Comparison of ENCODE assay signal across 8 cellular contexts in genomic region chr1:110084226-110085078, GRCh38. TPM values are rescaled to one million over a fixed set of nuclear protein-coding genes. Genes with fewer than 3 reads are reported as not detected.
DNase-seq lines count a peak whose midpoint lies in the region; ATAC-seq, FAIRE-seq and TF ChIP-seq lines count a peak whose summit lies in the region.

No MANE protein-coding gene starts in this region.

- no peaks in the 10 kb centered on the region for H3K79me1 ChIP-seq in H1 (ENCODE audit: low read depth, low read length)
- H3K79me1 ChIP-seq in mesenchymal stem cell (replicated peaks; ENCODE audit: low read length, poor library complexity, severe bottlenecking): no peaks in the 10 kb centered on the region

- H3K23ac ChIP-seq in H1 (ENCODE audit: insufficient read length) (no peak overlapping the region), mesenchymal stem cell (ENCODE audit: low read length in 2 of 2) (peak overlapping the region; percentile 84 to 97)

- H3K56ac ChIP-seq in H1 (replicated peaks; ENCODE audit: insufficient read length, low read depth, low read length): no peak overlapping the region

- H4K20me1 ChIP-seq in H1 (replicated peaks in 1 of 2; ENCODE audit: control insufficient read depth in 1 of 2, insufficient read depth in 2 of 2, low read length in 2 of 2): peaks cover 2 to 7% of the 10 kb centered on the region in 2 experiments

- H3K9ac ChIP-seq in H1 (replicated peaks in 1 of 4; ENCODE audit: extremely low read depth in 1 of 4, low read depth in 3 of 4, low read length in 3 of 4) (no peak overlapping the region; a peak in 1 of 7 replicates), mesenchymal stem cell (ENCODE audit: low read length) (peak overlapping the region; percentile 74)

- H2BK15ac ChIP-seq in H1 (ENCODE audit: low read length): no peak overlapping the region; the same call in 1 of the 2 replicates
- H2BK15ac ChIP-seq in mesenchymal stem cell (ENCODE audit: low read depth, poor library complexity, severe bottlenecking): no peak overlapping the region

- H4K91ac ChIP-seq in H1 (replicated peaks; ENCODE audit: insufficient read length, low read length) (no peak overlapping the region), mesenchymal stem cell (ENCODE audit: low read length) (no peak overlapping the region)

- H3K27ac ChIP-seq in RWPE2 (ENCODE audit: poor library complexity, severe bottlenecking) (no peak overlapping the region), H1 (ENCODE audit: low read depth, low read length) (no peak overlapping the region), mesenchymal stem cell (ENCODE audit: low read length, poor library complexity, severe bottlenecking) (no peak overlapping the region), testis (peak overlapping the region; percentile 47 to 79)

- WGBS in H1 (ENCODE audit: extremely low coverage in 1 of 2, insufficient coverage in 1 of 2, insufficient read length in 1 of 2, insufficient replicate concordance in 2 of 2, low coverage in 1 of 2, low lambda C conversion rate in 2 of 2, missing lambda C conversion rate in 1 of 2), 2 experiments: 4% methylated on average over 70 of the region's 72 CpGs; no CpG with 5 or more reads in 1 of the 2 experiments
- WGBS in mesenchymal stem cell: 3% methylated on average over 72 of the region's 72 CpGs
- WGBS in testis, 2 donors: 6 to 13% methylated on average over 22 to 72 of the region's 72 CpGs

- POLR2A ChIA-PET in H1 (lab: Charles Lee; ENCODE audit: partially characterized antibody): interaction anchor here (2.5 kb wide), 1 partner anchor 13 kb away, joined by 11 read pairs; the partner anchor contains the start of gene ALX3

- in situ Hi-C loops in GM13976 (cut with MboI; ENCODE audit: low sequenced_read_pairs, unreplicated experiment): no loop called here

- TF ChIP-seq POLR2A in H1 (IDR thresholded peaks at IDR 0.05; ENCODE audit: control extremely low read depth in 1 of 2, low read depth in 2 of 2, low read length in 2 of 2) (no peak), testis (IDR thresholded peaks at IDR 0.05) (no peak)

- H2BK20ac ChIP-seq in H1 (ENCODE audit: low read length): no peak overlapping the region

- H4K5ac ChIP-seq in H1 (ENCODE audit: insufficient read length, low read depth, low read length): no peak overlapping the region

- no peak overlapping the region for H2BK5ac ChIP-seq in H1 (ENCODE audit: low read depth, low read length)
- H2BK5ac ChIP-seq in mesenchymal stem cell (ENCODE audit: low read depth, low read length, poor library complexity, severe bottlenecking): no peak overlapping the region

- no peak for TF ChIP-seq RAD21 in H1 (IDR thresholded peaks at IDR 0.05 in 1 of 2, conservative IDR thresholded peaks at IDR 0.05 in 1 of 2; ENCODE audit: low read depth in 2 of 2, low read length in 2 of 2)

- CTCF ChIA-PET in H1 (lab: Charles Lee; ENCODE audit: partially characterized antibody): interaction anchor here (24.7 to 52.4 kb wide), 2 partner anchors 23 to 30 kb away, joined by 845 to 1450 read pairs; partner anchors contain the start of genes ALX3, STRIP1 and UBL4B

- H3K36me3 ChIP-seq in RWPE2 (ENCODE audit: low read depth) (no peaks in the 10 kb centered on the region), H1 (ENCODE audit: control insufficient read depth in 2 of 4, insufficient read depth in 4 of 4, low read length in 3 of 4) (peaks cover 0 to 7% (median 0%) of the 10 kb centered on the region in 4 experiments; a peak in 1 of 8 replicates), mesenchymal stem cell (ENCODE audit: control insufficient read depth in 1 of 2, insufficient read depth in 2 of 2, low read depth in 1 of 2, low read length in 2 of 2) (no peaks in the 10 kb centered on the region), testis (ENCODE audit: low read depth, missing control alignments) (no peaks in the 10 kb centered on the region)

- H3K23me2 ChIP-seq in H1 (ENCODE audit: low read depth, low read length): peaks cover 8% of the 10 kb centered on the region; the same call in 1 of the 2 replicates

- no peak for FAIRE-seq in H1 (lab: Jason Lieb, UNC)

- H2BK12ac ChIP-seq in H1 (ENCODE audit: low read depth, low read length) (no peak overlapping the region), mesenchymal stem cell (ENCODE audit: low read length in 2 of 2) (no peak overlapping the region)

- TF ChIP-seq CTCF in GM13976 (IDR thresholded peaks at IDR 0.05; ENCODE audit: borderline replicate concordance, control extremely low read depth, extremely low read depth, insufficient read depth, missing control alignments): no peak
- TF ChIP-seq CTCF in RWPE2 (IDR thresholded peaks at IDR 0.05; ENCODE audit: poor library complexity, severe bottlenecking): no peak
- TF ChIP-seq CTCF in H1 (IDR thresholded peaks at IDR 0.05; ENCODE audit: control extremely low read depth in 1 of 3, insufficient read depth in 1 of 3, low read depth in 1 of 3, low read length in 3 of 3): no peak
- no peak for TF ChIP-seq CTCF in testis (IDR thresholded peaks at IDR 0.05)

- H2BK120ac ChIP-seq in H1 (replicated peaks; ENCODE audit: low read depth, low read length) (no peak overlapping the region), mesenchymal stem cell (ENCODE audit: low read depth, low read length) (no peak overlapping the region)

- H4K8ac ChIP-seq in H1 (ENCODE audit: extremely low read depth, insufficient read depth, low read length): peak overlapping the region; percentile 82; the same call in 1 of the 2 replicates
- H4K8ac ChIP-seq in mesenchymal stem cell (ENCODE audit: low read length): no peak overlapping the region

- 0 out of 3 replicates have a peak, but pooled peaks have one; percentile 8 for ATAC-seq in RWPE2 (ENCODE audit: low read depth)
- no peak for ATAC-seq in GM21390 (IDR thresholded peaks at IDR 0.05; ENCODE audit: unreplicated experiment)
- ATAC-seq in GM19455 (IDR thresholded peaks at IDR 0.05; ENCODE audit: unreplicated experiment): no peak

- H3K4me2 ChIP-seq in H1 (ENCODE audit: insufficient read depth in 1 of 2, low read depth in 2 of 2, low read length in 2 of 2): peak overlapping the region; percentile 81 to 87
- H3K4me2 ChIP-seq in mesenchymal stem cell (ENCODE audit: low read length, poor library complexity, severe bottlenecking): peak overlapping the region; percentile 76

- H3K4me1 ChIP-seq in RWPE2 (ENCODE audit: insufficient read depth, poor library complexity, severe bottlenecking) (no peaks in the 10 kb centered on the region), H1 (replicated peaks in 1 of 4; ENCODE audit: control insufficient read depth in 3 of 4, insufficient read depth in 4 of 4, low read length in 3 of 4) (peaks cover 0 to 16% (median 9%) of the 10 kb centered on the region in 4 experiments; a peak in 6 of 7 replicates), mesenchymal stem cell (ENCODE audit: control insufficient read depth, insufficient read depth, low read depth, low read length) (peaks cover 9% of the 10 kb centered on the region), testis (peaks cover 19% of the 10 kb centered on the region)

- no peak overlapping the region for H3K14ac ChIP-seq in H1 (ENCODE audit: insufficient read length)
- no peak overlapping the region for H3K14ac ChIP-seq in mesenchymal stem cell (ENCODE audit: low read length in 2 of 2)

- H3K4ac ChIP-seq in H1 (replicated peaks; ENCODE audit: insufficient read length, low read depth, low read length) (no peak overlapping the region), mesenchymal stem cell (ENCODE audit: low read depth in 1 of 2, low read length in 2 of 2) (no peak overlapping the region)

- no peak for TF ChIP-seq EP300 in H1 (IDR thresholded peaks at IDR 0.05; ENCODE audit: borderline replicate concordance in 1 of 2, low read depth in 2 of 2, low read length in 2 of 2)

- H3K9me3 ChIP-seq in RWPE2 (ENCODE audit: severe bottlenecking) (no peaks in the 10 kb centered on the region), H1 (ENCODE audit: insufficient read depth in 2 of 2, low read depth in 1 of 2, low read length in 1 of 2) (no peaks in the 10 kb centered on the region), mesenchymal stem cell (ENCODE audit: control insufficient read depth, low read length) (no peaks in the 10 kb centered on the region), testis (no peaks in the 10 kb centered on the region)

- no peak overlapping the region for H3K18ac ChIP-seq in H1 (ENCODE audit: extremely low read depth, low read length)
- H3K18ac ChIP-seq in mesenchymal stem cell (ENCODE audit: low read depth in 1 of 2, low read length in 2 of 2): no peak overlapping the region

- H3K27me3 ChIP-seq in RWPE2 (ENCODE audit: insufficient read depth, poor library complexity, severe bottlenecking) (peaks cover 56% of the 10 kb centered on the region), H1 (replicated peaks in 1 of 4; ENCODE audit: control insufficient read depth in 3 of 4, extremely low read depth in 1 of 4, insufficient read depth in 3 of 4, low read length in 3 of 4) (peaks cover 54 to 78% (median 65%) of the 10 kb centered on the region in 4 experiments), mesenchymal stem cell (ENCODE audit: control insufficient read depth in 1 of 2, insufficient read depth in 1 of 2, low read length in 2 of 2) (peaks cover 27 to 95% of the 10 kb centered on the region in 2 experiments), testis (no peaks in the 10 kb centered on the region)

- DNase-seq in GM13976 (ENCODE audit: low spot score) (peak; percentile 73), RWPE2 (ENCODE audit: low spot score) (no peak), H1 (ENCODE audit: low read depth in 1 of 2, low spot score in 2 of 2) (peak in 1 of 2 experiments; percentile 64), mesenchymal stem cell (peak; percentile 69), testis (peak; percentile 79), SKM-1 treated with dmso at 0.1 percent for 144 hours (lab: John Stamatoyannopoulos, UW; ENCODE audit: unreplicated experiment) (no peak)

- intact Hi-C loops in testis (cut with DNase I; ENCODE audit: low total_unique reads): no loop called here

- H3K4me3 ChIP-seq in RWPE2 (ENCODE audit: severe bottlenecking) (peak overlapping the region; percentile 6), H1 (ENCODE audit: extremely low read depth in 1 of 4, insufficient read depth in 2 of 4, low read depth in 3 of 4, low read length in 4 of 4) (peak overlapping the region; percentile 21 to 55 (median 34)), mesenchymal stem cell (ENCODE audit: insufficient read depth in 1 of 2, low read depth in 1 of 2, low read length in 2 of 2) (peak overlapping the region; percentile 41 to 80), testis (peak overlapping the region; percentile 65 to 66)

- no peaks in the 10 kb centered on the region for H3K79me2 ChIP-seq in H1 (ENCODE audit: control insufficient read depth in 1 of 2, insufficient read depth in 2 of 2, low read length in 2 of 2)

- H2AFZ ChIP-seq in H1 (ENCODE audit: low read length) (no peak overlapping the region), mesenchymal stem cell (ENCODE audit: low read depth, low read length) (peak overlapping the region; percentile 73)

- H2AK5ac ChIP-seq in H1 (ENCODE audit: low read depth, low read length): no peak overlapping the region
- no peak overlapping the region for H2AK5ac ChIP-seq in mesenchymal stem cell (ENCODE audit: low read length, severe bottlenecking)

RNA-seq across cellular contexts. Expression of gene ALX3, which starts 14.0 kb away (rescaled TPM):
- not detected in 2 replicates for total RNA-seq in H1 (2021; fragmentation: NEBNext Ultra II Directional; extraction: Animal tissue kit (Norgen Biotek cat#: 25700))
- 0.06 and 0.20 TPM in 2 replicates for polyA plus RNA-seq in H1 (2011; rRNA removed)
- 0.05 TPM for polyA plus RNA-seq in H1 (2011; cell fraction: cytosol; rRNA removed)
- polyA plus RNA-seq in H1 (2011; cell fraction: nucleus; rRNA removed): not detected
- 0.10 to 0.12 TPM in 2 of 4 replicates, not detected in the others for polyA plus RNA-seq in H1 (2012, experiment 1 of 2)
- not detected for polyA plus RNA-seq in H1 (2012, experiment 2 of 2)
- 0.02 TPM for polyA plus RNA-seq in H1 (2013, experiment 1 of 2)
- polyA plus RNA-seq in H1 (2013, experiment 2 of 2): 0.07 TPM
- polyA minus RNA-seq in H1 (2011; rRNA and poly(A)+ RNA removed): not detected in 2 replicates
- not detected for polyA minus RNA-seq in H1 (2011; cell fraction: cytosol; rRNA and poly(A)+ RNA removed)
- not detected for polyA minus RNA-seq in H1 (2011; cell fraction: nucleus; rRNA and poly(A)+ RNA removed)
- polyA plus RNA-seq in mesenchymal stem cell (2013, experiment 1 of 2): not detected
- not detected for polyA plus RNA-seq in mesenchymal stem cell (2013, experiment 2 of 2)
- total RNA-seq in testis: under 1 TPM; 0.31 to 0.79 TPM
- polyA plus RNA-seq in testis (ENCODE audit: insufficient read depth, low read depth, low replicate concordance): 0.49 TPM

RNA-seq across cellular contexts. Expression of gene UBL4B, which starts 27.8 kb away (rescaled TPM):
- total RNA-seq in H1 (2021; fragmentation: NEBNext Ultra II Directional; extraction: Animal tissue kit (Norgen Biotek cat#: 25700)): not detected in 2 replicates
- polyA plus RNA-seq in H1 (2011; rRNA removed) (0.06 and 0.11 TPM in 2 replicates), testis (ENCODE audit: insufficient read depth, low read depth, low replicate concordance) (105 TPM)
- 0.14 TPM for polyA plus RNA-seq in H1 (2011; cell fraction: cytosol; rRNA removed)
- polyA plus RNA-seq in H1 (2011; cell fraction: nucleus; rRNA removed): 0.14 TPM
- not detected in 4 replicates for polyA plus RNA-seq in H1 (2012, experiment 1 of 2)
- polyA plus RNA-seq in H1 (2012, experiment 2 of 2): not detected
- polyA plus RNA-seq in H1 (2013, experiment 1 of 2): not detected
- not detected for polyA plus RNA-seq in H1 (2013, experiment 2 of 2)
- polyA minus RNA-seq in H1 (2011; rRNA and poly(A)+ RNA removed): not detected in 2 replicates
- not detected for polyA minus RNA-seq in H1 (2011; cell fraction: cytosol; rRNA and poly(A)+ RNA removed)
- not detected for polyA minus RNA-seq in H1 (2011; cell fraction: nucleus; rRNA and poly(A)+ RNA removed)
- not detected for polyA plus RNA-seq in mesenchymal stem cell (2013, experiment 1 of 2)
- polyA plus RNA-seq in mesenchymal stem cell (2013, experiment 2 of 2): not detected
- total RNA-seq in testis: 10 to 100 TPM; 34.1 to 95.5 TPM

RNA-seq across cellular contexts. Expression of gene STRIP1, which starts 50.0 kb away (rescaled TPM):
- 45.1 and 45.6 TPM in 2 replicates for total RNA-seq in H1 (2021; fragmentation: NEBNext Ultra II Directional; extraction: Animal tissue kit (Norgen Biotek cat#: 25700))
- polyA plus RNA-seq in H1 (2011; rRNA removed) (21.3 and 23.7 TPM in 2 replicates), testis (ENCODE audit: insufficient read depth, low read depth, low replicate concordance) (49.9 TPM)
- 31.9 TPM for polyA plus RNA-seq in H1 (2011; cell fraction: cytosol; rRNA removed)
- 115 TPM for polyA plus RNA-seq in H1 (2011; cell fraction: nucleus; rRNA removed)
- 31.9 to 37.5 TPM (median 34.3 TPM) in 4 replicates for polyA plus RNA-seq in H1 (2012, experiment 1 of 2)
- polyA plus RNA-seq in H1 (2012, experiment 2 of 2): 15.7 TPM
- polyA plus RNA-seq in H1 (2013, experiment 1 of 2): 24.5 TPM
- polyA plus RNA-seq in H1 (2013, experiment 2 of 2): 23.5 TPM
- polyA minus RNA-seq in H1 (2011; rRNA and poly(A)+ RNA removed): 75.4 and 77.6 TPM in 2 replicates
- 26.4 TPM for polyA minus RNA-seq in H1 (2011; cell fraction: cytosol; rRNA and poly(A)+ RNA removed)
- 81.9 TPM for polyA minus RNA-seq in H1 (2011; cell fraction: nucleus; rRNA and poly(A)+ RNA removed)
- polyA plus RNA-seq in mesenchymal stem cell (2013, experiment 1 of 2): 19.9 TPM
- 19.7 TPM for polyA plus RNA-seq in mesenchymal stem cell (2013, experiment 2 of 2)
- 100 to 1,000 TPM in 1 of 2 donors, 10 to 100 TPM in 1; 85.8 to 103 TPM for total RNA-seq in testis

Comparison
In these comparisons a context has a peak if more than half of its experiments do, and no peak if none do; other contexts are left out.
1. DNase-seq: peak in GM13976 (single experiment), mesenchymal stem cell (single experiment) and testis (single experiment); none in RWPE2 (single experiment) and SKM-1 treated with dmso at 0.1 percent for 144 hours (single experiment).
2. H3K27ac ChIP-seq: peak in testis (2 of 2); none in RWPE2 (single experiment), H1 (single experiment) and mesenchymal stem cell (single experiment).
3. H3K4me3 ChIP-seq: peak in every context shown above with its lines; median percentile 66 in testis; 60 in mesenchymal stem cell; 34 in H1; 6 in RWPE2.
4. RNA of gene UBL4B, which starts 27.8 kb away (total RNA-seq): 34.1 to 95.5 TPM in testis; not detected in H1; every median in the first group is over 10 times any median in the second.